In the genomic region with DNA sequence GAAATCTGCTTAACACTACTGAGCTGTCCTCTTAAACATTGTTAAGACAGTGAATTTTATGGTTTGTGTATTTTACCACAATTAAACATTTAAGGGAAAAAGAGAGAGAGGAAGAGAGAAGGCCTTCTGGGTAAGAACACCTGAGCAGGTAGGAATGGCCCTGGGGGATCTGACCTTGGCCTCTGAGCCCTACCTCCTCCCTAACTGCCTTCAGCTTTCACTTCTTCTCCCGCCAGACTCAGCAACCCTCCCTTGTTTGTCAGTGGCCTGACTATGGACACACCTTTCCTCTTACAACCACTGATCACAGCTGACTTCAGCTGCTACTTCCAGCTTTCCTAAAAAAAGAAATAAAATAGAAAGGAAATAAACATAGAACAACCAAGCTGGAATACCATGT, we compare ENCODE assay signal across 8 cellular contexts. TPM values are rescaled to one million over a fixed set of nuclear protein-coding genes. Genes with fewer than 3 reads are reported as not detected.
"Had no signal": no experiment of that assay in that cellular context is flagged by ENCODE, and none has a peak within 500 bp of the region (broad histone marks: within the 10 kb centered on the region; RNA-seq: fewer than 3 reads in every experiment).

No MANE protein-coding gene starts in this region.

- H3K4me3 ChIP-seq: GM23248 had no signal

- H3K27ac ChIP-seq: GM23248, HL-60 had no signal

- DNase-seq: GM23248, H9, HCEC 1CT, KBM-7 had no signal

- H3K4me1 Mint-ChIP-seq: IgD-negative memory B cell had no signal

- H3K27ac Mint-ChIP-seq: IgD-negative memory B cell had no signal

- H3K9me3 Mint-ChIP-seq: IgD-negative memory B cell had no signal

- H3K4me3 Mint-ChIP-seq: H9, IgD-negative memory B cell had no signal

- ATAC-seq: HepG2 had no signal

- H3K36me3 Mint-ChIP-seq: IgD-negative memory B cell had no signal

- H2AFZ ChIP-seq: GM23248 had no signal

RNA-seq across cellular contexts. Expression of a gene that starts 13.5 kb away (rescaled TPM):
- total RNA-seq: GM23248, HepG2, HT1080 had no signal
- polyA plus RNA-seq: GM23248, HepG2, IgD-negative memory B cell had no signal
